Comparison of ENCODE assay signal across 8 cellular contexts in the genomic region with DNA sequence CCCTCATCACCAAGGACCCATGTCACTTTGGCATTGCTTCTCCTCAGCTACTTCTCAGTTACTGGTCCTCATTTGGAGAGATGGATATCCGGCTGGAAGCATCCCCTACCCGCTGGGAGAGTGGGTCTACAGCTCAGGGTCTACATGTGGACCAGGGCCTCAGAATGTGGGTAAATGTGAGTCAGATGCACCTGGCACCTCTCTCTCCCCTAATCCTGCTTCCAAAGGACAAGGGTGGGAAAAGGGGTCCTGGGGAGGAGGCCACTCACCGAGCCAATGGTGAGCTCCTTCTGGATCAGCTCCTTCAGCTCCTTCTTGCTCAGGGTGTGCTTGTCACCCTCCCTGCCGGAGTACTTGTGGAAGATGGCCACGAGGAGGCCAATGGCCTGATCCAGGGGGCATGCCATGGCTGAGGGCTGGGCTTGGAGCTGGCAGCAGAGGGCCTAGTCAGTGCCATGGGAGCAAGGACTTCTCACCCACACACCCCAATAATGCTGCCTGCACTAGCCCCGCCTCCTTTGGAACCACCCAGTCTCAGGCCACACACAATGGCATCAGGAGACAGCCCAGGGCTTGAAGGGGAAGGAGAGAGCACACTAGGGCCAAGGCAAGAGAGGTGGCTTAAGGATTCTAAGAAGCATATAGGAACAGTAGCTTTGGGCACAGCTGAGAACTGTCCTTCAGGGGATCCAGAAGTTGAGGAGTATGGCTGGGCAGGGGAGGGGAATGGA. TPM values are rescaled to one million over a fixed set of nuclear protein-coding genes. Genes with fewer than 3 reads are reported as not detected.
DNase-seq lines count a peak whose midpoint lies in the region; ATAC-seq and TF ChIP-seq lines count a peak whose summit lies in the region.

No MANE protein-coding gene starts in this region.

- no peaks in the 10 kb centered on the region for H3K9me3 ChIP-seq in Loucy (ENCODE audit: insufficient read depth, low read depth, low read length)
- no peaks in the 10 kb centered on the region for H3K9me3 ChIP-seq in adipocyte (ENCODE audit: control insufficient read depth, low read length)
- no peaks in the 10 kb centered on the region for H3K9me3 ChIP-seq in gastrocnemius medialis

- no peaks in the 10 kb centered on the region for H3K36me3 ChIP-seq in Loucy (ENCODE audit: insufficient read depth, low read length)
- peaks cover 11% of the 10 kb centered on the region for H3K36me3 ChIP-seq in adipocyte (ENCODE audit: control insufficient read depth, insufficient read depth, low read length, severe bottlenecking)
- no peaks in the 10 kb centered on the region for H3K36me3 ChIP-seq in gastrocnemius medialis

- H3K4me1 ChIP-seq in Loucy (ENCODE audit: insufficient read depth, low read length, poor library complexity, severe bottlenecking) (peaks cover 75% of the 10 kb centered on the region), adipocyte (ENCODE audit: control insufficient read depth, insufficient read depth, low read length) (peaks cover 32% of the 10 kb centered on the region), gastrocnemius medialis (peaks cover 10 to 28% of the 10 kb centered on the region in 2 donors)

- H3F3A ChIP-seq in Loucy (ENCODE audit: low read depth), result peaks cover 18% of the 10 kb centered on the region

- peak overlapping the region; percentile 89 for H3K4me3 ChIP-seq in Loucy (ENCODE audit: low read length, poor library complexity, severe bottlenecking)
- peak overlapping the region; percentile 92 for H3K4me3 ChIP-seq in adipocyte (ENCODE audit: low read length)
- peak overlapping the region; percentile 54 to 70 (median 65) for H3K4me3 ChIP-seq in gastrocnemius medialis

- H3K27me3 ChIP-seq in Loucy (ENCODE audit: insufficient read depth, low read length, poor library complexity, severe bottlenecking), result no peaks in the 10 kb centered on the region
- H3K27me3 ChIP-seq in adipocyte (replicated peaks; ENCODE audit: control insufficient read depth, insufficient read depth, low read length), result no peaks in the 10 kb centered on the region
- H3K27me3 ChIP-seq in gastrocnemius medialis, result no peaks in the 10 kb centered on the region

- in situ Hi-C loops in gastrocnemius medialis (cut with MboI; ENCODE audit: low sequenced_read_pairs in 4 of 4), result loop anchor here in 1 of 4 donors (5.0 to 25.0 kb wide), 2 partner anchors 32 to 452 kb away; a partner anchor contains a TSS

- peak overlapping the region; percentile 94 for H3K9ac ChIP-seq in Loucy (ENCODE audit: low read depth, low read length, poor library complexity, severe bottlenecking)
- peak overlapping the region; percentile 99 for H3K9ac ChIP-seq in adipocyte (ENCODE audit: low read length)

- TF ChIP-seq POLR2A in gastrocnemius medialis (IDR thresholded peaks at IDR 0.05), result no peak

- DNase-seq in EL (peak; percentile 61), adipocyte (ENCODE audit: low read depth) (peak; percentile 63), left ventricle myocardium superior (peak; percentile 70), gastrocnemius medialis (peak; percentile 51 to 71), NOMO-1 treated with DMSO at 0.1 percent for 48 hours (lab: John Stamatoyannopoulos, UW; ENCODE audit: unreplicated experiment) (no peak), DMS 273 (lab: John Stamatoyannopoulos, UW; ENCODE audit: unreplicated experiment) (no peak), SHP77 (lab: John Stamatoyannopoulos, UW) (no peak)

- intact Hi-C loops in left ventricle myocardium superior (cut with micrococcal nuclease) (no loop called here), gastrocnemius medialis (cut with DNase I; ENCODE audit: low total_unique reads) (loop anchor here (5.0 kb wide), 1 partner anchor 82 kb away; a partner anchor contains a TSS)

- H4K20me1 ChIP-seq in Loucy (ENCODE audit: insufficient read depth, low read length, poor library complexity, severe bottlenecking), result no peaks in the 10 kb centered on the region

- ATAC-seq in left ventricle myocardium superior (peak; percentile 65), gastrocnemius medialis (peak; percentile 38 to 42)

- H3K79me2 ChIP-seq in Loucy (ENCODE audit: insufficient read depth, low read length), result peaks cover 37% of the 10 kb centered on the region

- peak overlapping the region; percentile 82 to 92 (median 86) for H3K27ac ChIP-seq in gastrocnemius medialis

- no peak overlapping the region for H2AFZ ChIP-seq in Loucy (ENCODE audit: low read length)

- H3K4me2 ChIP-seq in Loucy (ENCODE audit: low read depth, low read length, poor library complexity, severe bottlenecking), result peak overlapping the region; percentile 94

- TF ChIP-seq CTCF in Loucy (conservative IDR thresholded peaks at IDR 0.05; ENCODE audit: low read length) (no peak), gastrocnemius medialis (IDR thresholded peaks at IDR 0.05 in 4 of 5, conservative IDR thresholded peaks at IDR 0.05 in 1 of 5) (no peak)

- H3K9me2 ChIP-seq in Loucy (replicated peaks; ENCODE audit: low read depth, low read length), result no peaks in the 10 kb centered on the region

RNA-seq across cellular contexts. Expression of a gene that starts 0.7 kb away (rescaled TPM):
- total RNA-seq in left ventricle myocardium superior, result 201 TPM
- total RNA-seq in gastrocnemius medialis, result 100 to 1,000 TPM; 153 to 361 (median 224) TPM

RNA-seq across cellular contexts. Expression of a gene that starts 5.6 kb away (rescaled TPM):
- total RNA-seq in left ventricle myocardium superior, result not detected
- total RNA-seq in gastrocnemius medialis, result not detected

RNA-seq across cellular contexts. Expression of a gene that starts 10.5 kb away (rescaled TPM):
- total RNA-seq in left ventricle myocardium superior, result 114 TPM
- total RNA-seq in gastrocnemius medialis, result 100 to 1,000 TPM in 3 of 4 donors, 10 to 100 TPM in 1; 76.8 to 377 (median 144) TPM

RNA-seq across cellular contexts. Expression of a gene that starts 14.0 kb away (rescaled TPM):
- 0.79 TPM for total RNA-seq in left ventricle myocardium superior
- total RNA-seq in gastrocnemius medialis, result 1 to 10 TPM in 1 of 4 donors, under 1 TPM in 1, not detected in 2; 0.88 to 1.6 TPM

RNA-seq across cellular contexts. Expression of a gene that starts 30.5 kb away (rescaled TPM):
- total RNA-seq in left ventricle myocardium superior (1.9 TPM), gastrocnemius medialis (10 to 100 TPM in 1 of 4 donors, not detected in 3; 14.7 TPM)

Comparison
In these comparisons a context has a peak if more than half of its experiments do, and no peak if none do; other contexts are left out.
1. DNase-seq: peak in EL (single experiment), adipocyte (single experiment), left ventricle myocardium superior (single experiment) and gastrocnemius medialis (2 of 2); none in NOMO-1 treated with DMSO at 0.1 percent for 48 hours (single experiment), DMS 273 (single experiment) and SHP77 (0 of 2).
2. Peak in every context shown above with its lines, with median percentiles within 50 percentile points of each other: H3K4me3 ChIP-seq.